ENCODE assay signal across 18 cellular contexts in genomic region chr1:227559499-227559898, GRCh38.
"Had no signal": no experiment of that assay in that cellular context is flagged by ENCODE, and none has a peak within 500 bp of the region (broad histone marks: within the 10 kb centered on the region; RNA-seq: fewer than 3 reads in every experiment).

No MANE protein-coding gene starts in this region.

- H3K9me3 ChIP-seq: thyroid gland had no signal

- H3K27ac ChIP-seq: skin epidermis had no signal

- DNase-seq: activated CD4-positive, alpha-beta T cell treated with anti-CD3 and anti-CD28 coated beads, Interleukin-2, amount 10 ng/mL, durations not matched to agents 7 days and 5 days; activated CD8-positive, alpha-beta memory T cell treated with anti-CD3 and anti-CD28 coated beads, Interleukin-2, amount 50 U/mL, for 4 hours; activated effector memory CD4-positive, alpha-beta T cell treated with Interleukin-2 at 50 U/mL for 16 hours; activated naive CD4-positive, alpha-beta T cell treated with anti-CD3 and anti-CD28 coated beads, Interleukin-2, amount 10 ng/mL, durations not matched to agents 7 days and 5 days; activated T-cell treated with anti-CD3 and anti-CD28 coated beads, Interleukin-2, amount 50 U/mL, for 4 hours; foreskin melanocyte; glutamatergic neuron; hippocampal formation; midbrain; stimulated activated CD4-positive, alpha-beta T cell treated with anti-CD3 and anti-CD28 coated beads, Interleukin-15, amount 100 ng/mL, for 24 hours; stimulated activated CD4-positive, alpha-beta T cell treated with anti-CD3 and anti-CD28 coated beads, Interleukin-2, amount 100 ng/mL, for 48 hours; T-helper 1 cell; T1000 had no signal

- H3K4me3 ChIP-seq: lung, skin epidermis had no signal

- FAIRE-seq: islet of Langerhans had no signal

- H3K36me3 ChIP-seq: thyroid gland had no signal

- H3K27me3 ChIP-seq: thyroid gland had no signal

- ATAC-seq: activated CD4-positive, CD25-positive, alpha-beta regulatory T cell treated with anti-CD3 and anti-CD28 coated beads, Interleukin-2, amount 50 U/mL, for 24 hours; activated T-cell treated with anti-CD3 and anti-CD28 coated beads, Interleukin-2, amount 50 U/mL, for 4 hours had no signal
